21 cellular contexts compared by ENCODE assay signal in genomic region chr2:168486440-168486839, GRCh38.
"Had no signal": no experiment of that assay in that cellular context is flagged by ENCODE, and none has a peak within 500 bp of the region (broad histone marks: within the 10 kb centered on the region; RNA-seq: fewer than 3 reads in every experiment).

No MANE protein-coding gene starts in this region.

- DNase-seq: cerebellar nuclear complex; erythroblast; foreskin melanocyte; head of caudate nucleus; hypothalamus; islet precursor cell; left lung; mesenchymal stem cell; naive thymus-derived CD4-positive, alpha-beta T cell; stimulated activated CD4-positive, alpha-beta T cell treated with anti-CD3 and anti-CD28 coated beads, Interleukin-2, amount 100 ng/mL, for 48 hours; stimulated activated naive CD4-positive, alpha-beta T cell treated with Interleukin-2 at 50 U/mL for 16 hours; thyroid gland had no signal

- H3K4me3 Mint-ChIP-seq: dendritic cell treated with granulocyte-macrophage colony-stimulating factor and Interleukin-4, amounts not matched to agents 40 ng/mL and 50 ng/mL, for 4 days; naive thymus-derived CD4-positive, alpha-beta T cell; type B pancreatic cell had no signal

- ATAC-seq: left lung; naive thymus-derived CD4-positive, alpha-beta T cell had no signal

- H3K27me3 ChIP-seq: left lung, neutrophil, right atrium auricular region, suprapubic skin, thyroid gland had no signal

- FAIRE-seq: endothelial cell of umbilical vein, urothelium cell line had no signal

- H3K9me3 Mint-ChIP-seq: dendritic cell treated with granulocyte-macrophage colony-stimulating factor and Interleukin-4, amounts not matched to agents 40 ng/mL and 50 ng/mL, for 4 days had no signal

- H3K27ac Mint-ChIP-seq: dendritic cell treated with granulocyte-macrophage colony-stimulating factor and Interleukin-4, amounts not matched to agents 40 ng/mL and 50 ng/mL, for 4 days; type B pancreatic cell had no signal

- H3K27me3 Mint-ChIP-seq: dendritic cell treated with granulocyte-macrophage colony-stimulating factor and Interleukin-4, amounts not matched to agents 40 ng/mL and 50 ng/mL, for 4 days; type B pancreatic cell had no signal

- H3K4me3 ChIP-seq: left lung, lung, right atrium auricular region, smooth muscle cell, suprapubic skin, thyroid gland had no signal

- H3K9me3 ChIP-seq: left lung, neutrophil, suprapubic skin, thyroid gland had no signal

- H3K36me3 ChIP-seq: left lung, neutrophil, right atrium auricular region, suprapubic skin, thyroid gland had no signal

- H3K27ac ChIP-seq: left lung, neutrophil, right atrium auricular region, suprapubic skin, thyroid gland had no signal
